ENCODE assay signal across 9 cellular contexts in genomic region chr13:48400820-48401219, GRCh38. TPM values are rescaled to one million over a fixed set of nuclear protein-coding genes. Genes with fewer than 3 reads are reported as not detected.
DNase-seq lines count a peak whose midpoint lies in the region; ATAC-seq and FAIRE-seq lines count a peak whose summit lies in the region.
"Had no signal": no experiment of that assay in that cellular context is flagged by ENCODE, and none has a peak within 500 bp of the region (broad histone marks: within the 10 kb centered on the region; RNA-seq: fewer than 3 reads in every experiment).

No MANE protein-coding gene starts in this region.

- H3K27me3 Mint-ChIP-seq in CD4-positive, CD25-positive, alpha-beta regulatory T cell, result no peaks in the 10 kb centered on the region

- peak overlapping the region; percentile 32 to 81 (median 56) for H3K4me3 Mint-ChIP-seq in CD4-positive, CD25-positive, alpha-beta regulatory T cell

- H3K9me3 Mint-ChIP-seq in CD4-positive, CD25-positive, alpha-beta regulatory T cell, result peaks cover 0 to 6% (median 0%) of the 10 kb centered on the region in 7 donors

- H3K27ac Mint-ChIP-seq in CD4-positive, CD25-positive, alpha-beta regulatory T cell, result peak overlapping the region; percentile 40 to 90 (median 76)

- H3K4me1 ChIP-seq in CD4-positive, CD25-positive, alpha-beta regulatory T cell (ENCODE audit: control insufficient read depth, insufficient read depth, low read length, poor library complexity, severe bottlenecking), result peaks cover 57% of the 10 kb centered on the region
- H3K4me1 ChIP-seq in small intestine (ENCODE audit: control insufficient read depth in 2 of 2, insufficient read depth in 1 of 2, low read depth in 1 of 2, low read length in 1 of 2), result peaks cover 0 to 3% of the 10 kb centered on the region in 2 donors

- peak overlapping the region; percentile 83 for H3K27ac ChIP-seq in CD4-positive, CD25-positive, alpha-beta regulatory T cell (ENCODE audit: insufficient read depth, low read length, poor library complexity, severe bottlenecking)
- H3K27ac ChIP-seq in small intestine (ENCODE audit: low read depth in 1 of 2, low read length in 1 of 2), result peak overlapping the region in 1 of 2 donors; percentile 64

- DNase-seq in CD4-positive, CD25-positive, alpha-beta regulatory T cell, result peak in 2 of 3 donors; percentile 28 to 52
- peak; percentile 62 for DNase-seq in HCEC 1CT
- DNase-seq in SW480 (ENCODE audit: low spot score), result peak; percentile 3
- DNase-seq in glomerular visceral epithelial cell (ENCODE audit: extremely low spot score), result peak; percentile 9
- DNase-seq in small intestine, result peak; percentile 41
- DNase-seq in stimulated activated naive CD4-positive, alpha-beta T cell treated with Interleukin-2 at 50 U/mL for 16 hours (lab: John Stamatoyannopoulos, UW), result no peak
- no peak for DNase-seq in SHP77 (lab: John Stamatoyannopoulos, UW)
- no peak for DNase-seq in NCI-H2081 treated with DMSO at 0.1 percent for 48 hours (lab: John Stamatoyannopoulos, UW)

- FAIRE-seq in small intestine (lab: Jason Lieb, UNC), result peak; percentile 65
- FAIRE-seq: H1 had no signal

- H3K4me1 Mint-ChIP-seq in CD4-positive, CD25-positive, alpha-beta regulatory T cell, result peaks cover 46 to 74% (median 60%) of the 10 kb centered on the region in 4 donors

- ATAC-seq in CD4-positive, CD25-positive, alpha-beta regulatory T cell (ENCODE audit: low read depth in 2 of 2), result peak; percentile 54 to 69

- no peaks in the 10 kb centered on the region for H3K27me3 ChIP-seq in CD4-positive, CD25-positive, alpha-beta regulatory T cell (ENCODE audit: control insufficient read depth, insufficient read depth, low read length)
- H3K27me3 ChIP-seq in small intestine (ENCODE audit: control insufficient read depth in 2 of 2, insufficient read depth in 2 of 2, low read length in 2 of 2), result no peaks in the 10 kb centered on the region

- H3K9me3 ChIP-seq in CD4-positive, CD25-positive, alpha-beta regulatory T cell (ENCODE audit: control insufficient read depth in 2 of 2, low read length in 2 of 2), result no peaks in the 10 kb centered on the region
- no peaks in the 10 kb centered on the region for H3K9me3 ChIP-seq in small intestine (ENCODE audit: control insufficient read depth, low read depth)

- peaks cover 9% of the 10 kb centered on the region for H3K36me3 Mint-ChIP-seq in CD4-positive, CD25-positive, alpha-beta regulatory T cell

- H3K36me3 ChIP-seq in CD4-positive, CD25-positive, alpha-beta regulatory T cell (ENCODE audit: control insufficient read depth, insufficient read depth, low read length), result no peaks in the 10 kb centered on the region
- no peaks in the 10 kb centered on the region for H3K36me3 ChIP-seq in small intestine (ENCODE audit: control insufficient read depth in 2 of 2, insufficient read depth in 2 of 2, low read length in 2 of 2)

- peak overlapping the region; percentile 76 for H3K4me3 ChIP-seq in CD4-positive, CD25-positive, alpha-beta regulatory T cell (ENCODE audit: low read depth, low read length)
- no peak overlapping the region for H3K4me3 ChIP-seq in small intestine (ENCODE audit: low read depth in 1 of 2, low read length in 2 of 2)

- WGBS in small intestine, 3 donors, result 44 to 77% (median 52%) methylated on average over 1 of the region's 1 CpG

RNA-seq across cellular contexts. Expression of gene LPAR6, which starts 12.1 kb away (rescaled TPM):
- 85.4 TPM for total RNA-seq in CD4-positive, CD25-positive, alpha-beta regulatory T cell
- polyA plus RNA-seq in CD4-positive, CD25-positive, alpha-beta regulatory T cell, result 100 to 1,000 TPM in 2 of 4 donors, 10 to 100 TPM in 2; 85.6 to 150 (median 95.7) TPM
- 10 to 100 TPM in 1 of 3 donors, 1 to 10 TPM in 2; 1.8 to 15.8 (median 7.3) TPM for polyA plus RNA-seq in small intestine

Comparison
In these comparisons a context has a peak if more than half of its experiments do, and no peak if none do; other contexts are left out.
1. DNase-seq: peak in CD4-positive, CD25-positive, alpha-beta regulatory T cell (2 of 3), HCEC 1CT (single experiment), SW480 (single experiment), glomerular visceral epithelial cell (single experiment) and small intestine (single experiment); none in stimulated activated naive CD4-positive, alpha-beta T cell treated with Interleukin-2 at 50 U/mL for 16 hours (single experiment), SHP77 (0 of 2) and NCI-H2081 treated with DMSO at 0.1 percent for 48 hours (single experiment).
2. RNA of gene LPAR6, which starts 12.1 kb away (polyA plus RNA-seq): 85.6 to 150 TPM in CD4-positive, CD25-positive, alpha-beta regulatory T cell; 1.8 to 15.8 TPM in small intestine; every median in the first group is over 4 times any median in the second.